ENCODE assay signal across 15 cellular contexts in the genomic region with DNA sequence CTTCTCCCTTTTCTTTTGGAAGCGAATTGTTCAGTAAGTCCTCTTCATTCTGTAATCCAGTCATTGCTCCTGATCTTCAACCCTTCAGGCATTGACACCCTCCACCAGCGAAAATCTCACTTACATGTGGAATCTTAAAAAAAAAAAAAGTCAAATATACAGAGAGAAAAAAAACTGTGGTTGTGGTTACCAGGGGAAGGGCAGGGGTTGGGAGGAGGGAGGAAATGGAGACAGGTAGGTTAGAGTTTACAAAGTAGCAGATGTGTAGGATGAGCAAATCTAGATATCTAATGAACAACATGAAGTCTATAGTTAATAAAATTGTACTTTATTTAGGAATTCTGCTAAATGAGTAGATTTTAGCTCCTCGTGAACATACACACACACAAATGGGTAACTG. TPM values are rescaled to one million over a fixed set of nuclear protein-coding genes. Genes with fewer than 3 reads are reported as not detected.
DNase-seq lines count a peak whose midpoint lies in the region; ATAC-seq, FAIRE-seq and TF ChIP-seq lines count a peak whose summit lies in the region.
"Had no signal": no experiment of that assay in that cellular context is flagged by ENCODE, and none has a peak within 500 bp of the region (broad histone marks: within the 10 kb centered on the region; RNA-seq: fewer than 3 reads in every experiment).

No MANE protein-coding gene starts in this region.

- H3K27ac ChIP-seq in PC-3 (ENCODE audit: low read length), result peak overlapping the region; percentile 72
- peak overlapping the region; percentile 74 for H3K27ac ChIP-seq in rectal smooth muscle tissue (ENCODE audit: low read depth, low read length)
- H3K27ac ChIP-seq: lower lobe of right lung had no signal

- H3K4me1 ChIP-seq in PC-3 (ENCODE audit: insufficient read depth, low read length) (peaks cover 46% of the 10 kb centered on the region), rectal smooth muscle tissue (ENCODE audit: control insufficient read depth, insufficient read depth, low read length) (peaks cover 34% of the 10 kb centered on the region)

- H3K79me2 ChIP-seq in PC-3 (ENCODE audit: low read length), result no peaks in the 10 kb centered on the region

- no peaks in the 10 kb centered on the region for H3K36me3 ChIP-seq in PC-3 (ENCODE audit: low read depth, low read length)
- H3K36me3 ChIP-seq in rectal smooth muscle tissue (ENCODE audit: control insufficient read depth, insufficient read depth, low read length), result no peaks in the 10 kb centered on the region
- H3K36me3 ChIP-seq: lower lobe of right lung, transverse colon had no signal

- DNase-seq in activated gamma-delta T cell treated with Interleukin-2 at 50 U/mL for 16 hours, result peak; percentile 26
- DNase-seq in activated gamma-delta T cell (lab: John Stamatoyannopoulos, UW), result no peak
- DNase-seq in PC-3, result no peak
- no peak for DNase-seq in urothelium cell line (ENCODE audit: low spot score)
- DNase-seq: GDM1, lower lobe of right lung, NCI-H187 treated with DMSO at 0.1 percent for 48 hours, NCI-H510A treated with DMSO at 0.1 percent for 48 hours, nephron progenitor cell, transverse colon had no signal

- peaks cover 43% of the 10 kb centered on the region for H3K4me1 Mint-ChIP-seq in activated T-helper 17 cell treated with anti-CD3 and anti-CD28 coated beads, Interleukin-2, amount 50 U/mL, for 72 hours
- H3K4me1 Mint-ChIP-seq: nephron progenitor cell had no signal

- no peaks in the 10 kb centered on the region for H3K27me3 ChIP-seq in PC-3 (ENCODE audit: low read length)
- no peaks in the 10 kb centered on the region for H3K27me3 ChIP-seq in rectal smooth muscle tissue (ENCODE audit: control insufficient read depth, insufficient read depth, low read length)
- H3K27me3 ChIP-seq: transverse colon had no signal

- peak overlapping the region; percentile 73 for H3K4me2 ChIP-seq in PC-3 (ENCODE audit: low read length)

- H3K9ac ChIP-seq in PC-3 (ENCODE audit: low read length) (no peak overlapping the region), rectal smooth muscle tissue (ENCODE audit: low read length) (no peak overlapping the region)

- POLR2A ChIA-PET in PC-3 (lab: Charles Lee; ENCODE audit: unreplicated experiment), result no interaction called here

- H3K9me3 ChIP-seq in PC-3 (ENCODE audit: low read length), result no peaks in the 10 kb centered on the region
- H3K9me3 ChIP-seq: lower lobe of right lung, transverse colon had no signal

- no peaks in the 10 kb centered on the region for H3K9me3 Mint-ChIP-seq in activated T-helper 17 cell treated with anti-CD3 and anti-CD28 coated beads, Interleukin-2, amount 50 U/mL, for 72 hours
- H3K9me3 Mint-ChIP-seq: nephron progenitor cell had no signal

- no peak for FAIRE-seq in urothelium cell line (lab: Jason Lieb, UNC)
- FAIRE-seq: frontal cortex had no signal

- no peaks in the 10 kb centered on the region for H3K27me3 Mint-ChIP-seq in activated T-helper 17 cell treated with anti-CD3 and anti-CD28 coated beads, Interleukin-2, amount 50 U/mL, for 72 hours

- H3K36me3 Mint-ChIP-seq in activated T-helper 17 cell treated with anti-CD3 and anti-CD28 coated beads, Interleukin-2, amount 50 U/mL, for 72 hours (ENCODE audit: low read depth), result no peaks in the 10 kb centered on the region

- H2AFZ ChIP-seq in PC-3 (ENCODE audit: low read length), result no peak overlapping the region; the same call in 1 of the 2 replicates

- no peak overlapping the region for H3K27ac Mint-ChIP-seq in activated T-helper 17 cell treated with anti-CD3 and anti-CD28 coated beads, Interleukin-2, amount 50 U/mL, for 72 hours
- H3K27ac Mint-ChIP-seq: nephron progenitor cell had no signal

- ATAC-seq in PC-3 (no peak), HG03521 (IDR thresholded peaks at IDR 0.05; ENCODE audit: unreplicated experiment) (no peak), GM18502 (IDR thresholded peaks at IDR 0.05; ENCODE audit: poor library complexity, unreplicated experiment) (no peak)
- ATAC-seq in activated T-helper 17 cell treated with anti-CD3 and anti-CD28 coated beads, Interleukin-2, amount 50 U/mL, for 72 hours (replicated peaks), result peak; percentile 23
- ATAC-seq: lower lobe of right lung had no signal

- peaks cover 16% of the 10 kb centered on the region for H3F3A ChIP-seq in PC-3 (ENCODE audit: low read length, unreplicated experiment)

- CTCF ChIA-PET in PC-3 (lab: Charles Lee), result no interaction called here

- intact Hi-C loops in PC-3 (cut with micrococcal nuclease), result no loop called here

- no peaks in the 10 kb centered on the region for H4K20me1 ChIP-seq in PC-3 (ENCODE audit: low read length)

- no peaks in the 10 kb centered on the region for H3K9me2 ChIP-seq in PC-3 (replicated peaks; ENCODE audit: low read length)

- H3K4me3 ChIP-seq in PC-3 (ENCODE audit: low read length), result no peak overlapping the region
- no peak overlapping the region for H3K4me3 ChIP-seq in rectal smooth muscle tissue (ENCODE audit: low read length)
- H3K4me3 ChIP-seq: lower lobe of right lung, transverse colon had no signal

- TF ChIP-seq CTCF in PC-3 (conservative IDR thresholded peaks at IDR 0.05; ENCODE audit: low read depth, low read length), result no peak

- peak overlapping the region; percentile 54 for H3K4me3 Mint-ChIP-seq in activated T-helper 17 cell treated with anti-CD3 and anti-CD28 coated beads, Interleukin-2, amount 50 U/mL, for 72 hours
- H3K4me3 Mint-ChIP-seq: nephron progenitor cell had no signal

- BruUV-seq in PC-3 (replicated peaks; lab: Mats Ljungman, UMichigan), result no TSS peak

RNA-seq across cellular contexts. Expression of gene TMEM123, which starts 17.7 kb away (rescaled TPM):
- 136 and 163 TPM in 2 replicates for total RNA-seq in PC-3 (2014; rRNA removed)
- total RNA-seq in activated T-helper 17 cell treated with anti-CD3 and anti-CD28 coated beads, Interleukin-2, amount 50 U/mL, for 72 hours, result 100 to 1,000 TPM; 140 to 209 TPM
